In the genomic region with DNA sequence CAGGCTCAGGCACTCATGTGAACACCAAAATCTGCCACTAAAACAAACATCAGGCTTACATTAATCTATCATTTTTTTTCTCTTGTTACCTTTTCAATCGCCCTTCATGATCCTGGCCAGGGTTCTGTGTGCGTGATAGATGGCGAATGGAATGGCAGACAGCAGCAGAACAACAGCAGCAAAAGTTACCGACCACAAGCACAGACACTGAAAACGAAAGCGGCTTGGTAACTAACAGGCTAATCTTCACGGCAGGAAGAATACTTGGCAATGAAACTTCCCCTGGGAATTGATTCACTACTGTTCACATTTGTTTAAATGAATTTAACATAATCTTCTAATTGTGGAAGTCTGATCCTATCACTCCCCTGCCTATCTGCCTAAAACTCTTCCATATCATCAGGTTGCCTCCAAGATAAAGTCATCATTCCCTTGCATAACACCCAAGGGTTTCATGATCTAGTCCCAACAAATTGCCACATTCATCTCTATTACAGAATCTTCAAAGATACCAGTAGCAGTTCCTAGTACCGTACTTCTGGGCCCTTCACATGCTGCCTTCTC, we compare ENCODE assay signal across 9 cellular contexts. TPM values are rescaled to one million over a fixed set of nuclear protein-coding genes. Genes with fewer than 3 reads are reported as not detected.
DNase-seq lines count a peak whose midpoint lies in the region; ATAC-seq, FAIRE-seq and TF ChIP-seq lines count a peak whose summit lies in the region.
"Had no signal": no experiment of that assay in that cellular context is flagged by ENCODE, and none has a peak within 500 bp of the region (broad histone marks: within the 10 kb centered on the region; RNA-seq: fewer than 3 reads in every experiment).

No MANE protein-coding gene starts in this region.

- no peak for DNase-seq in activated CD8-positive, alpha-beta memory T cell treated with anti-CD3 and anti-CD28 coated beads, Interleukin-2, amount 10 ng/mL, durations not matched to agents 7 days and 5 days
- DNase-seq in activated CD8-positive, alpha-beta memory T cell treated with anti-CD3 and anti-CD28 coated beads, Interleukin-2, amount 50 U/mL, for 4 hours, result no peak
- DNase-seq in NCI-H2171 (lab: John Stamatoyannopoulos, UW), result peak; percentile 9
- DNase-seq in H1 (ENCODE audit: low read depth in 1 of 2, low spot score in 2 of 2), result no peak
- DNase-seq in naive thymus-derived CD8-positive, alpha-beta T cell, result peak in 2 of 10 donors; percentile 6 to 19
- DNase-seq in NCI-H1048 (lab: John Stamatoyannopoulos, UW), result no peak
- DNase-seq in stimulated activated CD8-positive, alpha-beta memory T cell treated with anti-CD3 and anti-CD28 coated beads, Interleukin-4, amount 100 ng/mL, for 48 hours, result no peak
- no peak for DNase-seq in PC-9
- DNase-seq: DND-41 had no signal

- FAIRE-seq in H1 (lab: Jason Lieb, UNC), result peak; percentile 69

- intact Hi-C loops in PC-9 (cut with micrococcal nuclease; ENCODE audit: unreplicated experiment), result no loop called here

- H3K4me1 ChIP-seq in H1 (replicated peaks in 1 of 4; ENCODE audit: control insufficient read depth in 3 of 4, insufficient read depth in 4 of 4, low read length in 3 of 4) (peaks cover 0 to 16% (median 8%) of the 10 kb centered on the region in 4 experiments; a peak in 4 of 7 replicates), PC-9 (replicated peaks; ENCODE audit: insufficient read depth) (no peaks in the 10 kb centered on the region)

- H3K27ac ChIP-seq in H1 (ENCODE audit: low read depth, low read length) (no peak overlapping the region), PC-9 (no peak overlapping the region)

- peaks cover 21% of the 10 kb centered on the region for H3K27me3 Mint-ChIP-seq in activated CD8-positive, alpha-beta memory T cell treated with anti-CD3 and anti-CD28 coated beads, Interleukin-2, amount 10 ng/mL, durations not matched to agents 7 days and 5 days
- H3K27me3 Mint-ChIP-seq in naive thymus-derived CD8-positive, alpha-beta T cell, result peaks cover 0 to 6% (median 0%) of the 10 kb centered on the region in 5 donors

- no peak overlapping the region for H3K14ac ChIP-seq in H1 (ENCODE audit: insufficient read length)

- H4K5ac ChIP-seq in H1 (ENCODE audit: insufficient read length, low read depth, low read length), result no peak overlapping the region

- H2BK12ac ChIP-seq in H1 (ENCODE audit: low read depth, low read length), result peak overlapping the region; percentile 68; the same call in 1 of the 2 replicates

- no peak overlapping the region; the same call in 1 of the 2 replicates for H2AK5ac ChIP-seq in H1 (ENCODE audit: low read depth, low read length)

- TF ChIP-seq POLR2A in H1 (IDR thresholded peaks at IDR 0.05; ENCODE audit: control extremely low read depth in 1 of 2, low read depth in 2 of 2, low read length in 2 of 2), result no peak

- H4K20me1 ChIP-seq in H1 (replicated peaks in 1 of 2; ENCODE audit: control insufficient read depth in 1 of 2, insufficient read depth in 2 of 2, low read length in 2 of 2) (peaks cover 16 to 17% of the 10 kb centered on the region in 2 experiments), PC-9 (ENCODE audit: insufficient read depth) (peaks cover 16% of the 10 kb centered on the region; the same call in 1 of the 2 replicates)

- H3K23me2 ChIP-seq in H1 (ENCODE audit: low read depth, low read length), result no peaks in the 10 kb centered on the region

- no peak overlapping the region for H2BK120ac ChIP-seq in H1 (replicated peaks; ENCODE audit: low read depth, low read length)

- BruUV-seq in PC-9 (replicated peaks; lab: Mats Ljungman, UMichigan), result no TSS peak

- H4K91ac ChIP-seq in H1 (replicated peaks; ENCODE audit: insufficient read length, low read length), result no peak overlapping the region

- CTCF ChIA-PET in activated CD8-positive, alpha-beta memory T cell treated with anti-CD3 and anti-CD28 coated beads, Interleukin-2, amount 10 ng/mL, durations not matched to agents 7 days and 5 days (lab: Charles Lee), result no interaction called here
- CTCF ChIA-PET in H1 (lab: Charles Lee; ENCODE audit: partially characterized antibody) (no interaction called here), PC-9 (lab: Charles Lee) (no interaction called here)

- no peak overlapping the region for H3K4ac ChIP-seq in H1 (replicated peaks; ENCODE audit: insufficient read length, low read depth, low read length)

- 78% methylated on average over 8 of the region's 8 CpGs; no CpG with 5 or more reads in 1 of the 2 experiments for WGBS in H1 (ENCODE audit: extremely low coverage in 1 of 2, insufficient coverage in 1 of 2, insufficient read length in 1 of 2, insufficient replicate concordance in 2 of 2, low coverage in 1 of 2, low lambda C conversion rate in 2 of 2, missing lambda C conversion rate in 1 of 2), 2 experiments

- H3K4me3 Mint-ChIP-seq in activated CD8-positive, alpha-beta memory T cell treated with anti-CD3 and anti-CD28 coated beads, Interleukin-2, amount 10 ng/mL, durations not matched to agents 7 days and 5 days, result peak overlapping the region; percentile 29
- H3K4me3 Mint-ChIP-seq in naive thymus-derived CD8-positive, alpha-beta T cell, result peak overlapping the region; percentile 46 to 84 (median 68)

- ATAC-seq in activated CD8-positive, alpha-beta memory T cell treated with anti-CD3 and anti-CD28 coated beads, Interleukin-2, amount 10 ng/mL, durations not matched to agents 7 days and 5 days, result no peak
- ATAC-seq in naive thymus-derived CD8-positive, alpha-beta T cell, result peak; percentile 55 to 59

- H3K56ac ChIP-seq in H1 (replicated peaks; ENCODE audit: insufficient read length, low read depth, low read length), result no peak overlapping the region

- H3K79me2 ChIP-seq in H1 (ENCODE audit: control insufficient read depth in 1 of 2, insufficient read depth in 2 of 2, low read length in 2 of 2) (peaks cover 0 to 64% of the 10 kb centered on the region in 2 experiments; a peak in 2 of 4 replicates), PC-9 (ENCODE audit: low read depth) (peaks cover 61% of the 10 kb centered on the region)

- H4K8ac ChIP-seq in H1 (ENCODE audit: extremely low read depth, insufficient read depth, low read length), result no peak overlapping the region; the same call in 1 of the 2 replicates

- TF ChIP-seq CTCF in H1 (IDR thresholded peaks at IDR 0.05; ENCODE audit: control extremely low read depth in 1 of 3, insufficient read depth in 1 of 3, low read depth in 1 of 3, low read length in 3 of 3) (no peak), PC-9 (conservative IDR thresholded peaks at IDR 0.05) (no peak)

- no peak overlapping the region for H3K4me3 ChIP-seq in H1 (ENCODE audit: extremely low read depth in 1 of 4, insufficient read depth in 2 of 4, low read depth in 3 of 4, low read length in 4 of 4)
- no peak overlapping the region for H3K4me3 ChIP-seq in PC-9

- no peak overlapping the region for H2BK5ac ChIP-seq in H1 (ENCODE audit: low read depth, low read length)

- H3K4me1 Mint-ChIP-seq in activated CD8-positive, alpha-beta memory T cell treated with anti-CD3 and anti-CD28 coated beads, Interleukin-2, amount 10 ng/mL, durations not matched to agents 7 days and 5 days, result peaks cover 4% of the 10 kb centered on the region
- H3K4me1 Mint-ChIP-seq in naive thymus-derived CD8-positive, alpha-beta T cell, result peaks cover 0 to 22% (median 11%) of the 10 kb centered on the region in 4 donors

- no peaks in the 10 kb centered on the region for H3K9me3 Mint-ChIP-seq in activated CD8-positive, alpha-beta memory T cell treated with anti-CD3 and anti-CD28 coated beads, Interleukin-2, amount 10 ng/mL, durations not matched to agents 7 days and 5 days (ENCODE audit: low read depth)
- H3K9me3 Mint-ChIP-seq in naive thymus-derived CD8-positive, alpha-beta T cell, result no peaks in the 10 kb centered on the region

- no peaks in the 10 kb centered on the region for H3K9me2 ChIP-seq in PC-9 (ENCODE audit: insufficient read depth)

- no peak overlapping the region for H3K9ac ChIP-seq in H1 (replicated peaks in 1 of 4; ENCODE audit: extremely low read depth in 1 of 4, low read depth in 3 of 4, low read length in 3 of 4)

- no peak overlapping the region for H2BK20ac ChIP-seq in H1 (ENCODE audit: low read length)

- H3K36me3 Mint-ChIP-seq in activated CD8-positive, alpha-beta memory T cell treated with anti-CD3 and anti-CD28 coated beads, Interleukin-2, amount 10 ng/mL, durations not matched to agents 7 days and 5 days, result no peaks in the 10 kb centered on the region
- peaks cover 0 to 4% (median 4%) of the 10 kb centered on the region in 3 donors for H3K36me3 Mint-ChIP-seq in naive thymus-derived CD8-positive, alpha-beta T cell

- no peak for TF ChIP-seq EP300 in H1 (IDR thresholded peaks at IDR 0.05; ENCODE audit: borderline replicate concordance in 1 of 2, low read depth in 2 of 2, low read length in 2 of 2)

- H3K9me3 ChIP-seq in H1 (ENCODE audit: insufficient read depth in 2 of 2, low read depth in 1 of 2, low read length in 1 of 2) (no peaks in the 10 kb centered on the region), PC-9 (ENCODE audit: insufficient read depth, low read depth) (no peaks in the 10 kb centered on the region)

- no peak overlapping the region for H2AFZ ChIP-seq in H1 (ENCODE audit: low read length)
- H2AFZ ChIP-seq in PC-9, result no peak overlapping the region

- no peak overlapping the region for H3K23ac ChIP-seq in H1 (ENCODE audit: insufficient read length)

- H3K4me2 ChIP-seq in H1 (ENCODE audit: insufficient read depth in 1 of 2, low read depth in 2 of 2, low read length in 2 of 2) (peak overlapping the region in 1 of 2 experiments; percentile 0; a peak in 1 of 4 replicates), PC-9 (no peak overlapping the region)

- TF ChIP-seq RAD21 in H1 (IDR thresholded peaks at IDR 0.05 in 1 of 2, conservative IDR thresholded peaks at IDR 0.05 in 1 of 2; ENCODE audit: low read depth in 2 of 2, low read length in 2 of 2), result no peak

- no peak overlapping the region for H3K27ac Mint-ChIP-seq in activated CD8-positive, alpha-beta memory T cell treated with anti-CD3 and anti-CD28 coated beads, Interleukin-2, amount 10 ng/mL, durations not matched to agents 7 days and 5 days
- H3K27ac Mint-ChIP-seq in naive thymus-derived CD8-positive, alpha-beta T cell, result peak overlapping the region in 9 of 10 donors; percentile 2 to 77 (median 40)

- H2BK15ac ChIP-seq in H1 (ENCODE audit: low read length), result no peak overlapping the region

- H3K18ac ChIP-seq in H1 (ENCODE audit: extremely low read depth, low read length), result no peak overlapping the region

- no peaks in the 10 kb centered on the region for H3F3A ChIP-seq in PC-9 (ENCODE audit: insufficient read depth, low read depth)

- POLR2A ChIA-PET in H1 (lab: Charles Lee; ENCODE audit: partially characterized antibody), result interaction anchor here (2.1 kb wide), 1 partner anchor 28 kb away, joined by 4 read pairs; a partner anchor contains a TSS
- POLR2A ChIA-PET in naive thymus-derived CD8-positive, alpha-beta T cell (lab: Charles Lee), result no interaction called here
- POLR2A ChIA-PET in PC-9 (lab: Charles Lee; ENCODE audit: unreplicated experiment), result no interaction called here

- H3K36me3 ChIP-seq in H1 (ENCODE audit: control insufficient read depth in 2 of 4, insufficient read depth in 4 of 4, low read length in 3 of 4) (no peaks in the 10 kb centered on the region; a peak in 2 of 8 replicates), PC-9 (ENCODE audit: low read depth) (peaks cover 24% of the 10 kb centered on the region; the same call in 1 of the 2 replicates)

- peaks cover 2% of the 10 kb centered on the region; the same call in 1 of the 2 replicates for H3K79me1 ChIP-seq in H1 (ENCODE audit: low read depth, low read length)

- H3K27me3 ChIP-seq in H1 (replicated peaks in 1 of 4; ENCODE audit: control insufficient read depth in 3 of 4, extremely low read depth in 1 of 4, insufficient read depth in 3 of 4, low read length in 3 of 4) (no peaks in the 10 kb centered on the region; a peak in 2 of 7 replicates), PC-9 (ENCODE audit: insufficient read depth, low read depth) (no peaks in the 10 kb centered on the region)

RNA-seq across cellular contexts. Expression of a gene that starts 28.7 kb away (rescaled TPM):
- 1 to 10 TPM; 2.6 to 7.8 TPM for total RNA-seq in activated CD8-positive, alpha-beta memory T cell treated with anti-CD3 and anti-CD28 coated beads, Interleukin-2, amount 10 ng/mL, durations not matched to agents 7 days and 5 days
- total RNA-seq in H1 (2021; fragmentation: NEBNext Ultra II Directional; extraction: Animal tissue kit (Norgen Biotek cat#: 25700)), result 47.3 and 52.1 TPM in 2 replicates
- polyA plus RNA-seq in H1 (2011; rRNA removed), result 11.4 and 24.4 TPM in 2 replicates
- polyA plus RNA-seq in H1 (2011; cell fraction: cytosol; rRNA removed), result 12.5 TPM
- 29.1 TPM for polyA plus RNA-seq in H1 (2011; cell fraction: nucleus; rRNA removed)
- polyA plus RNA-seq in H1 (2012, experiment 1 of 2), result 18.7 to 30.5 TPM (median 25.7 TPM) in 4 replicates
- polyA plus RNA-seq in H1 (2012, experiment 2 of 2), result 2.5 TPM
- polyA plus RNA-seq in H1 (2013, experiment 1 of 2), result 47.8 TPM
- 49.2 TPM for polyA plus RNA-seq in H1 (2013, experiment 2 of 2)
- polyA minus RNA-seq in H1 (2011; rRNA and poly(A)+ RNA removed), result 54.1 and 78.8 TPM in 2 replicates
- polyA minus RNA-seq in H1 (2011; cell fraction: cytosol; rRNA and poly(A)+ RNA removed), result 31.4 TPM
- 292 TPM for polyA minus RNA-seq in H1 (2011; cell fraction: nucleus; rRNA and poly(A)+ RNA removed)
- total RNA-seq in naive thymus-derived CD8-positive, alpha-beta T cell, result 1 to 10 TPM; 6.7 to 7.5 TPM
- polyA plus RNA-seq in naive thymus-derived CD8-positive, alpha-beta T cell, result 1 to 10 TPM; 3.7 to 6.3 (median 6.1) TPM
- 82.5 and 89.3 TPM in 2 replicates for total RNA-seq in PC-9 (2021)
